ENCODE assay signal across 29 cellular contexts in genomic region chr7:69414555-69414954, GRCh38.
"Had no signal": no experiment of that assay in that cellular context is flagged by ENCODE, and none has a peak within 500 bp of the region (broad histone marks: within the 10 kb centered on the region; RNA-seq: fewer than 3 reads in every experiment).

No MANE protein-coding gene starts in this region.

- DNase-seq: stimulated activated CD4-positive, alpha-beta T cell treated with anti-CD3 and anti-CD28 coated beads, Interleukin-2, amount 100 ng/mL, for 48 hours; stimulated activated CD4-positive, alpha-beta T cell treated with anti-CD3 and anti-CD28 coated beads, Interleukin-4, amount 100 ng/mL, for 1 hour; stimulated activated CD4-positive, alpha-beta T cell treated with anti-CD3 and anti-CD28 coated beads, Interleukin-4, amount 100 ng/mL, for 24 hours; stimulated activated CD4-positive, alpha-beta T cell treated with anti-CD3 and anti-CD28 coated beads, Interleukin-4, amount 100 ng/mL, for 4 hours; stimulated activated CD8-positive, alpha-beta memory T cell treated with anti-CD3 and anti-CD28 coated beads, Interleukin-4, amount 100 ng/mL, for 48 hours; stimulated activated naive B cell treated with anti-CD40 and anti-IgM and Interleukin-4, amounts not matched to agents 10 μg/mL and 1 μg/mL and 100 μg/mL, for 72 hours; stimulated activated naive CD4-positive, alpha-beta T cell; stimulated activated naive CD4-positive, alpha-beta T cell treated with Interleukin-2 at 50 U/mL for 16 hours; stimulated activated naive CD8-positive, alpha-beta T cell treated with anti-CD3 and anti-CD28 coated beads, Interleukin-15, amount 100 ng/mL, for 72 hours; stimulated activated naive CD8-positive, alpha-beta T cell treated with anti-CD3 and anti-CD28 coated beads, Interleukin-15, Interleukin-2, amounts not matched to agents 100 U/mL and 50 U/mL, for 24 hours; stomach; substantia nigra; testis; thyroid gland; tibial artery; transverse colon; trophoblast cell; upper lobe of left lung; upper lobe of right lung; uterus had no signal

- H3K4me1 ChIP-seq: stomach, testis, tibial nerve, transverse colon, upper lobe of left lung, upper lobe of right lung, uterus, vagina had no signal

- H3K9me3 ChIP-seq: stomach, suprapubic skin, testis, thoracic aorta, thyroid gland, tibial artery, transverse colon, upper lobe of left lung, upper lobe of right lung, uterus, vagina had no signal

- H3K27ac ChIP-seq: stomach, suprapubic skin, testis, thoracic aorta, thyroid gland, tibial artery, tibial nerve, transverse colon, upper lobe of left lung, upper lobe of right lung, uterus, vagina had no signal

- H3K4me1 Mint-ChIP-seq: stimulated activated effector memory CD8-positive, alpha-beta T cell treated with anti-CD3 and anti-CD28 coated beads, Interleukin-12 subunit alpha, Interleukin-12 subunit beta, amount 100 ng/mL, for 72 hours had no signal

- H3K4me3 ChIP-seq: stomach, suprapubic skin, testis, thoracic aorta, thyroid gland, tibial artery, tibial nerve, transverse colon, upper lobe of left lung, upper lobe of right lung, uterus, vagina had no signal

- H3K4me3 Mint-ChIP-seq: stimulated activated effector memory CD8-positive, alpha-beta T cell treated with anti-CD3 and anti-CD28 coated beads, Interleukin-12 subunit alpha, Interleukin-12 subunit beta, amount 100 ng/mL, for 72 hours; stimulated activated memory B cell treated with anti-CD40 and anti-IgM and Interleukin-4, amounts not matched to agents 10 μg/mL and 1 μg/mL and 100 μg/mL, for 72 hours; stimulated activated naive B cell treated with anti-CD40 and anti-IgM and Interleukin-4, amounts not matched to agents 10 μg/mL and 1 μg/mL and 100 μg/mL, for 72 hours; stimulated activated naive CD8-positive, alpha-beta T cell treated with anti-CD3 and anti-CD28 coated beads, Interleukin-15, amount 100 ng/mL, for 72 hours; stimulated activated naive CD8-positive, alpha-beta T cell treated with anti-CD3 and anti-CD28 coated beads, Interleukin-15, Interleukin-2, amounts not matched to agents 100 ng/mL and 50 ng/mL, for 24 hours; type B pancreatic cell had no signal

- FAIRE-seq: urothelium cell line had no signal

- ATAC-seq: stimulated activated effector memory CD8-positive, alpha-beta T cell treated with anti-CD3 and anti-CD28 coated beads, Interleukin-12 subunit alpha, Interleukin-12 subunit beta, amount 100 ng/mL, for 72 hours; stimulated activated memory B cell treated with anti-CD40 and anti-IgM and Interleukin-4, amounts not matched to agents 10 μg/mL and 1 μg/mL and 100 μg/mL, for 72 hours; stimulated activated naive B cell treated with anti-CD40 and anti-IgM and Interleukin-4, amounts not matched to agents 10 μg/mL and 1 μg/mL and 100 μg/mL, for 72 hours; stimulated activated naive CD8-positive, alpha-beta T cell treated with anti-CD3 and anti-CD28 coated beads, Interleukin-15, amount 100 ng/mL, for 72 hours; stimulated activated naive CD8-positive, alpha-beta T cell treated with anti-CD3 and anti-CD28 coated beads, Interleukin-15, Interleukin-2, amounts not matched to agents 100 U/mL and 50 U/mL, for 24 hours; upper lobe of right lung had no signal

- H3K27ac Mint-ChIP-seq: stimulated activated effector memory CD8-positive, alpha-beta T cell treated with anti-CD3 and anti-CD28 coated beads, Interleukin-12 subunit alpha, Interleukin-12 subunit beta, amount 100 ng/mL, for 72 hours; stimulated activated memory B cell treated with anti-CD40 and anti-IgM and Interleukin-4, amounts not matched to agents 10 μg/mL and 1 μg/mL and 100 μg/mL, for 72 hours; stimulated activated naive B cell treated with anti-CD40 and anti-IgM and Interleukin-4, amounts not matched to agents 10 μg/mL and 1 μg/mL and 100 μg/mL, for 72 hours; stimulated activated naive CD8-positive, alpha-beta T cell treated with anti-CD3 and anti-CD28 coated beads, Interleukin-15, amount 100 ng/mL, for 72 hours; stimulated activated naive CD8-positive, alpha-beta T cell treated with anti-CD3 and anti-CD28 coated beads, Interleukin-15, Interleukin-2, amounts not matched to agents 100 ng/mL and 50 ng/mL, for 24 hours; type B pancreatic cell had no signal

- H3K36me3 ChIP-seq: stomach, suprapubic skin, thoracic aorta, thyroid gland, tibial artery, tibial nerve, transverse colon, upper lobe of left lung, upper lobe of right lung, uterus, vagina had no signal

- H3K27me3 ChIP-seq: stomach, suprapubic skin, testis, thyroid gland, tibial nerve, transverse colon, upper lobe of left lung, upper lobe of right lung, uterus, vagina had no signal

- H3K36me3 Mint-ChIP-seq: stimulated activated effector memory CD8-positive, alpha-beta T cell treated with anti-CD3 and anti-CD28 coated beads, Interleukin-12 subunit alpha, Interleukin-12 subunit beta, amount 100 ng/mL, for 72 hours; stimulated activated memory B cell treated with anti-CD40 and anti-IgM and Interleukin-4, amounts not matched to agents 10 μg/mL and 1 μg/mL and 100 μg/mL, for 72 hours had no signal

- H3K27me3 Mint-ChIP-seq: stimulated activated memory B cell treated with anti-CD40 and anti-IgM and Interleukin-4, amounts not matched to agents 10 μg/mL and 1 μg/mL and 100 μg/mL, for 72 hours; stimulated activated naive CD8-positive, alpha-beta T cell treated with anti-CD3 and anti-CD28 coated beads, Interleukin-15, Interleukin-2, amounts not matched to agents 100 ng/mL and 50 ng/mL, for 24 hours had no signal
